In genomic region chr3:42501321-42501680, GRCh38 we compare ENCODE assay signal across 10 cellular contexts. TPM values are rescaled to one million over a fixed set of nuclear protein-coding genes. Genes with fewer than 3 reads are reported as not detected.
DNase-seq lines count a peak whose midpoint lies in the region; ATAC-seq and TF ChIP-seq lines count a peak whose summit lies in the region.
"Had no signal": no experiment of that assay in that cellular context is flagged by ENCODE, and none has a peak within 500 bp of the region (broad histone marks: within the 10 kb centered on the region; RNA-seq: fewer than 3 reads in every experiment).

No MANE protein-coding gene starts in this region.

- peaks cover 59% of the 10 kb centered on the region for H3K27me3 Mint-ChIP-seq in activated CD4-positive, alpha-beta T cell treated with anti-CD3 and anti-CD28 coated beads, Interleukin-2, amount 10 ng/mL, durations not matched to agents 24 days and 14 days
- H3K27me3 Mint-ChIP-seq in activated naive CD4-positive, alpha-beta T cell treated with anti-CD3 and anti-CD28 coated beads, Interleukin-2, amount 50 U/mL, for 24 hours, result peaks cover 6% of the 10 kb centered on the region

- no peak for DNase-seq in activated CD4-positive, alpha-beta T cell treated with anti-CD3 and anti-CD28 coated beads, Interleukin-2, amount 10 ng/mL, durations not matched to agents 24 days and 14 days
- no peak for DNase-seq in activated CD4-positive, alpha-beta T cell treated with anti-CD3 and anti-CD28 coated beads for 4 hours
- DNase-seq in left kidney (ENCODE audit: low read depth, low spot score) (peak; percentile 54), suprapubic skin (ENCODE audit: low spot score in 2 of 2) (peak; percentile 67 to 74), H4 (ENCODE audit: low spot score) (no peak), SW 1271 (lab: John Stamatoyannopoulos, UW) (no peak)
- DNase-seq: DND-41 had no signal

- H3K27me3 ChIP-seq in suprapubic skin, result peaks cover 21% of the 10 kb centered on the region

- H3K4me3 Mint-ChIP-seq in activated CD4-positive, alpha-beta T cell treated with anti-CD3 and anti-CD28 coated beads, Interleukin-2, amount 10 ng/mL, durations not matched to agents 24 days and 14 days, result peak overlapping the region; percentile 93
- peak overlapping the region; percentile 97 for H3K4me3 Mint-ChIP-seq in activated naive CD4-positive, alpha-beta T cell treated with anti-CD3 and anti-CD28 coated beads, Interleukin-2, amount 50 U/mL, for 24 hours

- H3K4me1 ChIP-seq in suprapubic skin, result peaks cover 39% of the 10 kb centered on the region

- no peaks in the 10 kb centered on the region for H3K9me3 ChIP-seq in suprapubic skin

- H3K9me3 Mint-ChIP-seq in activated CD4-positive, alpha-beta T cell treated with anti-CD3 and anti-CD28 coated beads, Interleukin-2, amount 10 ng/mL, durations not matched to agents 24 days and 14 days, result no peaks in the 10 kb centered on the region
- no peaks in the 10 kb centered on the region for H3K9me3 Mint-ChIP-seq in activated naive CD4-positive, alpha-beta T cell treated with anti-CD3 and anti-CD28 coated beads, Interleukin-2, amount 50 U/mL, for 24 hours

- intact Hi-C loops in activated CD4-positive, alpha-beta T cell treated with anti-CD3 and anti-CD28 coated beads, Interleukin-2, amount 10 ng/mL, durations not matched to agents 24 days and 14 days (cut with micrococcal nuclease), result loop anchor here (1.0 to 5.0 kb wide), 2 partner anchors 39 to 101 kb away; partner anchors contain the start of gene NKTR

- H3K27ac Mint-ChIP-seq in activated CD4-positive, alpha-beta T cell treated with anti-CD3 and anti-CD28 coated beads, Interleukin-2, amount 10 ng/mL, durations not matched to agents 24 days and 14 days, result no peak overlapping the region
- no peak overlapping the region for H3K27ac Mint-ChIP-seq in activated naive CD4-positive, alpha-beta T cell treated with anti-CD3 and anti-CD28 coated beads, Interleukin-2, amount 50 U/mL, for 24 hours

- no peak overlapping the region for H3K27ac ChIP-seq in suprapubic skin

- no peak for TF ChIP-seq CTCF in suprapubic skin (IDR thresholded peaks at IDR 0.05)

- TF ChIP-seq EP300 in suprapubic skin (IDR thresholded peaks at IDR 0.05), result no peak

- no peak for ATAC-seq in HG03378 (IDR thresholded peaks at IDR 0.05; ENCODE audit: unreplicated experiment)

- H3K4me3 ChIP-seq in suprapubic skin, result peak overlapping the region; percentile 64

- 9% methylated on average over 21 of the region's 27 CpGs for WGBS in suprapubic skin

- TF ChIP-seq POLR2A in suprapubic skin (IDR thresholded peaks at IDR 0.05), result no peak

- H3K36me3 Mint-ChIP-seq in activated CD4-positive, alpha-beta T cell treated with anti-CD3 and anti-CD28 coated beads, Interleukin-2, amount 10 ng/mL, durations not matched to agents 24 days and 14 days (ENCODE audit: low read depth), result no peaks in the 10 kb centered on the region
- H3K36me3 Mint-ChIP-seq in activated naive CD4-positive, alpha-beta T cell treated with anti-CD3 and anti-CD28 coated beads, Interleukin-2, amount 50 U/mL, for 24 hours, result no peaks in the 10 kb centered on the region

- no peaks in the 10 kb centered on the region for H3K36me3 ChIP-seq in suprapubic skin

- H3K4me1 Mint-ChIP-seq in activated CD4-positive, alpha-beta T cell treated with anti-CD3 and anti-CD28 coated beads, Interleukin-2, amount 10 ng/mL, durations not matched to agents 24 days and 14 days, result peaks cover 17% of the 10 kb centered on the region
- peaks cover 35% of the 10 kb centered on the region for H3K4me1 Mint-ChIP-seq in activated naive CD4-positive, alpha-beta T cell treated with anti-CD3 and anti-CD28 coated beads, Interleukin-2, amount 50 U/mL, for 24 hours

RNA-seq across cellular contexts. Expression of gene VIPR1, which starts 1.1 kb away (rescaled TPM):
- 0.68 and 0.80 TPM in 2 replicates for total RNA-seq in activated CD4-positive, alpha-beta T cell treated with anti-CD3 and anti-CD28 coated beads, Interleukin-2, amount 10 ng/mL, durations not matched to agents 24 days and 14 days
- total RNA-seq in suprapubic skin, result 100 to 1,000 TPM in 1 of 4 donors, 10 to 100 TPM in 3; 39.8 to 148 (median 74.3) TPM
- not detected in 2 replicates for total RNA-seq in H4 (2014; rRNA removed; shearing (Covaris generic))
- total RNA-seq: osteoblast had no signal

Comparison
In these comparisons a context has a peak if more than half of its experiments do, and no peak if none do; other contexts are left out.
1. DNase-seq: peak in left kidney (single experiment) and suprapubic skin (2 of 2); none in activated CD4-positive, alpha-beta T cell treated with anti-CD3 and anti-CD28 coated beads, Interleukin-2, amount 10 ng/mL, durations not matched to agents 24 days and 14 days (single experiment), activated CD4-positive, alpha-beta T cell treated with anti-CD3 and anti-CD28 coated beads for 4 hours (0 of 2), H4 (single experiment) and SW 1271 (0 of 2).
2. RNA of gene VIPR1, which starts 1.1 kb away (total RNA-seq): 39.8 to 148 TPM in suprapubic skin; 0.68 to 0.80 TPM in activated CD4-positive, alpha-beta T cell treated with anti-CD3 and anti-CD28 coated beads, Interleukin-2, amount 10 ng/mL, durations not matched to agents 24 days and 14 days and not detected in H4; every median in the first group is over 10 times any median in the second.